1 cellular context compared by ENCODE assay signal in genomic region chr2:12720752-12721151, GRCh38.
TF ChIP-seq lines count a peak whose summit lies in the region.

No MANE protein-coding gene starts in this region.

TF ChIP-seq in HepG2, 621 proteins besides CTCF, POLR2A, EP300 and RAD21 (continued from another document):
- TF ChIP-seq, protein P1, sequence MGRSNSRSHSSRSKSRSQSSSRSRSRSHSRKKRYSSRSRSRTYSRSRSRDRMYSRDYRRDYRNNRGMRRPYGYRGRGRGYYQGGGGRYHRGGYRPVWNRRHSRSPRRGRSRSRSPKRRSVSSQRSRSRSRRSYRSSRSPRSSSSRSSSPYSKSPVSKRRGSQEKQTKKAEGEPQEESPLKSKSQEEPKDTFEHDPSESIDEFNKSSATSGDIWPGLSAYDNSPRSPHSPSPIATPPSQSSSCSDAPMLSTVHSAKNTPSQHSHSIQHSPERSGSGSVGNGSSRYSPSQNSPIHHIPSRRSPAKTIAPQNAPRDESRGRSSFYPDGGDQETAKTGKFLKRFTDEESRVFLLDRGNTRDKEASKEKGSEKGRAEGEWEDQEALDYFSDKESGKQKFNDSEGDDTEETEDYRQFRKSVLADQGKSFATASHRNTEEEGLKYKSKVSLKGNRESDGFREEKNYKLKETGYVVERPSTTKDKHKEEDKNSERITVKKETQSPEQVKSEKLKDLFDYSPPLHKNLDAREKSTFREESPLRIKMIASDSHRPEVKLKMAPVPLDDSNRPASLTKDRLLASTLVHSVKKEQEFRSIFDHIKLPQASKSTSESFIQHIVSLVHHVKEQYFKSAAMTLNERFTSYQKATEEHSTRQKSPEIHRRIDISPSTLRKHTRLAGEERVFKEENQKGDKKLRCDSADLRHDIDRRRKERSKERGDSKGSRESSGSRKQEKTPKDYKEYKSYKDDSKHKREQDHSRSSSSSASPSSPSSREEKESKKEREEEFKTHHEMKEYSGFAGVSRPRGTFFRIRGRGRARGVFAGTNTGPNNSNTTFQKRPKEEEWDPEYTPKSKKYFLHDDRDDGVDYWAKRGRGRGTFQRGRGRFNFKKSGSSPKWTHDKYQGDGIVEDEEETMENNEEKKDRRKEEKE (IDR thresholded peaks at IDR 0.05), result no peak
TF ChIP-seq in HepG2: peak in this region for 0.
